In genomic region chr1:69836961-69837636, GRCh38 we compare ENCODE assay signal across 34 cellular contexts.
DNase-seq lines count a peak whose midpoint lies in the region; FAIRE-seq and TF ChIP-seq lines count a peak whose summit lies in the region.
"Had no signal": no experiment of that assay in that cellular context is flagged by ENCODE, and none has a peak within 500 bp of the region (broad histone marks: within the 10 kb centered on the region; RNA-seq: fewer than 3 reads in every experiment).

No MANE protein-coding gene starts in this region.

- no peaks in the 10 kb centered on the region for H3K27me3 Mint-ChIP-seq in T-helper 2 cell treated with Interferon-gamma antibody and Interleukin-4, amounts not matched to agents 5 μg/mL and 100 μg/mL, for 36 hours (ENCODE audit: low read depth)
- H3K27me3 Mint-ChIP-seq: stimulated activated naive B cell treated with anti-CD40 and anti-IgM and Interleukin-4, amounts not matched to agents 10 μg/mL and 1 μg/mL and 100 μg/mL, for 72 hours; T-helper 17 cell had no signal

- no peaks in the 10 kb centered on the region for H3K9me3 Mint-ChIP-seq in T-helper 2 cell treated with Interferon-gamma antibody and Interleukin-4, amounts not matched to agents 5 μg/mL and 100 μg/mL, for 36 hours
- H3K9me3 Mint-ChIP-seq: mesothelial cell of epicardium had no signal

- H3K27ac Mint-ChIP-seq in T-helper 2 cell treated with Interferon-gamma antibody and Interleukin-4, amounts not matched to agents 5 μg/mL and 100 μg/mL, for 36 hours = no peak overlapping the region
- H3K27ac Mint-ChIP-seq: immature natural killer cell; mesothelial cell of epicardium; natural killer cell; stimulated activated naive B cell treated with anti-CD40 and anti-IgM and Interleukin-4, amounts not matched to agents 10 μg/mL and 1 μg/mL and 100 μg/mL, for 72 hours; T-helper 17 cell had no signal

- DNase-seq in AG10803 (ENCODE audit: low read depth) = peak; percentile 46
- peak; percentile 4 for DNase-seq in NCI-H226
- DNase-seq in cardiac fibroblast (ENCODE audit: low read depth in 2 of 2) = peak; percentile 27 to 61
- DNase-seq in iris pigment epithelial cell (ENCODE audit: low read depth) = peak; percentile 46
- no peak for DNase-seq in urothelium cell line (ENCODE audit: low spot score)
- DNase-seq in NCI-H146 (lab: John Stamatoyannopoulos, UW) = no peak
- DNase-seq in SKM-1 (lab: John Stamatoyannopoulos, UW; ENCODE audit: unreplicated experiment) = no peak
- DNase-seq in T-helper 2 cell treated with Interferon-gamma antibody and Interleukin-4, amounts not matched to agents 5 μg/mL and 100 μg/mL, for 36 hours (ENCODE audit: low spot score) = no peak
- DNase-seq: activated CD8-positive, alpha-beta memory T cell treated with anti-CD3 and anti-CD28 coated beads for 24 hours; activated T-cell treated with anti-CD3 and anti-CD28 coated beads, Interleukin-2, amount 50 U/mL, for 1 hour; amniotic stem cell; caudate nucleus; COR-L47; DMS79; dorsolateral prefrontal cortex; hippocampal formation; immature natural killer cell; Kasumi-1; left ventricle myocardium superior; natural killer cell; NCI-H2081; NCI-H510A treated with DMSO at 0.1 percent for 48 hours; ovary; right cardiac atrium; SJCRH30; stimulated activated CD4-positive, alpha-beta T cell treated with anti-CD3 and anti-CD28 coated beads, Interleukin-4, amount 100 ng/mL, for 1 hour; stimulated activated naive B cell treated with anti-CD40 and anti-IgM and Interleukin-4, amounts not matched to agents 10 μg/mL and 1 μg/mL and 100 μg/mL, for 72 hours; T-helper 17 cell; uterus had no signal

- no peak overlapping the region for H3K4me3 ChIP-seq in AG10803 (ENCODE audit: low read length)
- H3K4me3 ChIP-seq in cardiac fibroblast (replicated peaks in 1 of 2; ENCODE audit: low read depth in 2 of 2, low read length in 2 of 2) = no peak overlapping the region
- H3K4me3 ChIP-seq: BLaER1, dorsolateral prefrontal cortex, GM12878, ovary, SJCRH30, uterus had no signal

- no peaks in the 10 kb centered on the region for H3K36me3 Mint-ChIP-seq in T-helper 2 cell treated with Interferon-gamma antibody and Interleukin-4, amounts not matched to agents 5 μg/mL and 100 μg/mL, for 36 hours (ENCODE audit: low read depth)
- H3K36me3 Mint-ChIP-seq: immature natural killer cell; mesothelial cell of epicardium; natural killer cell; stimulated activated naive B cell treated with anti-CD40 and anti-IgM and Interleukin-4, amounts not matched to agents 10 μg/mL and 1 μg/mL and 100 μg/mL, for 72 hours had no signal

- no peak for FAIRE-seq in urothelium cell line (lab: Jason Lieb, UNC)
- FAIRE-seq: endothelial cell of umbilical vein, GM12878, H54 had no signal

- H3K4me3 Mint-ChIP-seq in T-helper 2 cell treated with Interferon-gamma antibody and Interleukin-4, amounts not matched to agents 5 μg/mL and 100 μg/mL, for 36 hours = no peak overlapping the region
- H3K4me3 Mint-ChIP-seq: immature natural killer cell; mesothelial cell of epicardium; natural killer cell; stimulated activated naive B cell treated with anti-CD40 and anti-IgM and Interleukin-4, amounts not matched to agents 10 μg/mL and 1 μg/mL and 100 μg/mL, for 72 hours; T-helper 17 cell had no signal

- TF ChIP-seq CTCF in AG10803 (conservative IDR thresholded peaks at IDR 0.05; ENCODE audit: low read length) (no peak), cardiac fibroblast (IDR thresholded peaks at IDR 0.05; ENCODE audit: low read depth, low read length) (no peak)

- H3K4me1 Mint-ChIP-seq in T-helper 2 cell treated with Interferon-gamma antibody and Interleukin-4, amounts not matched to agents 5 μg/mL and 100 μg/mL, for 36 hours (ENCODE audit: low read depth) = no peaks in the 10 kb centered on the region
- H3K4me1 Mint-ChIP-seq: immature natural killer cell; natural killer cell; stimulated activated naive B cell treated with anti-CD40 and anti-IgM and Interleukin-4, amounts not matched to agents 10 μg/mL and 1 μg/mL and 100 μg/mL, for 72 hours; T-helper 17 cell had no signal

Comparison
In these comparisons a context has a peak if more than half of its experiments do, and no peak if none do; other contexts are left out.
1. DNase-seq: peak in AG10803 (single experiment), NCI-H226 (single experiment), cardiac fibroblast (2 of 2) and iris pigment epithelial cell (single experiment); none in urothelium cell line (single experiment), NCI-H146 (single experiment), SKM-1 (single experiment) and T-helper 2 cell treated with Interferon-gamma antibody and Interleukin-4, amounts not matched to agents 5 μg/mL and 100 μg/mL, for 36 hours (single experiment).